ENCODE assay signal across 23 cellular contexts in genomic region chr3:77935418-77935817, GRCh38.
DNase-seq lines count a peak whose midpoint lies in the region; ATAC-seq and TF ChIP-seq lines count a peak whose summit lies in the region.
"Had no signal": no experiment of that assay in that cellular context is flagged by ENCODE, and none has a peak within 500 bp of the region (broad histone marks: within the 10 kb centered on the region; RNA-seq: fewer than 3 reads in every experiment).

No MANE protein-coding gene starts in this region.

- H3K79me2 ChIP-seq in ACC112 (ENCODE audit: control insufficient read depth, insufficient read depth, low read length, unreplicated experiment) (no peaks in the 10 kb centered on the region), Karpas-422 (ENCODE audit: low read length) (no peaks in the 10 kb centered on the region)

- H3K27ac Mint-ChIP-seq in endodermal cell, result no peak overlapping the region
- H3K27ac Mint-ChIP-seq: CD8-positive, alpha-beta memory T cell had no signal

- TF ChIP-seq CTCF in foreskin keratinocyte (conservative IDR thresholded peaks at IDR 0.05), result no peak
- TF ChIP-seq CTCF in endodermal cell (conservative IDR thresholded peaks at IDR 0.05), result no peak
- TF ChIP-seq CTCF in left lung (IDR thresholded peaks at IDR 0.05), result no peak

- H3K9me2 ChIP-seq in Karpas-422 (replicated peaks; ENCODE audit: insufficient read depth, low read length), result no peaks in the 10 kb centered on the region

- H3K4me1 ChIP-seq in ACC112 (ENCODE audit: control insufficient read depth, insufficient read depth, low read length, unreplicated experiment) (no peaks in the 10 kb centered on the region), Karpas-422 (ENCODE audit: low read length) (peaks cover 8% of the 10 kb centered on the region), foreskin keratinocyte (peaks cover 12% of the 10 kb centered on the region), endodermal cell (ENCODE audit: control insufficient read depth, insufficient read depth, low read length) (no peaks in the 10 kb centered on the region), left lung (no peaks in the 10 kb centered on the region)

- H3K27ac ChIP-seq in ACC112 (ENCODE audit: low read depth, low read length) (no peak overlapping the region), Karpas-422 (ENCODE audit: low read length) (no peak overlapping the region), foreskin keratinocyte (no peak overlapping the region), endodermal cell (ENCODE audit: low read depth, low read length) (no peak overlapping the region), left lung (no peak overlapping the region)
- H3K27ac ChIP-seq: C4-2B, SK-N-MC had no signal

- H3K9me3 Mint-ChIP-seq in endodermal cell, result no peaks in the 10 kb centered on the region

- intact Hi-C loops in left lung (cut with DNase I), result no loop called here

- peaks cover 3% of the 10 kb centered on the region for H3K4me1 Mint-ChIP-seq in endodermal cell
- H3K4me1 Mint-ChIP-seq: CD8-positive, alpha-beta memory T cell had no signal

- ATAC-seq in foreskin keratinocyte, result peak; percentile 99
- no peak for ATAC-seq in GM18870 (IDR thresholded peaks at IDR 0.05; ENCODE audit: unreplicated experiment)
- ATAC-seq in GM18858 (IDR thresholded peaks at IDR 0.05; ENCODE audit: unreplicated experiment), result no peak
- ATAC-seq in left lung, result no peak

- no peak overlapping the region for H3K4me2 ChIP-seq in Karpas-422 (ENCODE audit: low read depth, low read length, poor library complexity, severe bottlenecking)

- H3K9me3 ChIP-seq in Karpas-422 (ENCODE audit: low read length) (no peaks in the 10 kb centered on the region; the same call in none of the 2 replicates), endodermal cell (ENCODE audit: control insufficient read depth, low read length) (no peaks in the 10 kb centered on the region), left lung (no peaks in the 10 kb centered on the region)

- H2AFZ ChIP-seq in ACC112 (ENCODE audit: low read length, unreplicated experiment) (peak overlapping the region; percentile 3), Karpas-422 (ENCODE audit: low read length) (peak overlapping the region; percentile 65; the same call in 1 of the 2 replicates)

- no peak overlapping the region for H3K9ac ChIP-seq in Karpas-422 (ENCODE audit: low read length)
- no peak overlapping the region for H3K9ac ChIP-seq in endodermal cell (ENCODE audit: extremely low read depth, low read length, poor library complexity, severe bottlenecking)

- no peak overlapping the region for H3K4me3 Mint-ChIP-seq in endodermal cell
- H3K4me3 Mint-ChIP-seq: CD8-positive, alpha-beta memory T cell had no signal

- WGBS in endodermal cell (ENCODE audit: insufficient coverage in 1 of 2, insufficient read length in 1 of 2), 2 experiments, result 100% methylated on average over 1 of the region's 1 CpG; no CpG with 5 or more reads in 1 of the 2 experiments

- no peak overlapping the region for H3K4me3 ChIP-seq in ACC112 (ENCODE audit: low read depth, low read length)
- H3K4me3 ChIP-seq in Karpas-422 (ENCODE audit: low read length), result no peak overlapping the region
- no peak overlapping the region for H3K4me3 ChIP-seq in endodermal cell (ENCODE audit: low read length)
- H3K4me3 ChIP-seq in left lung, result no peak overlapping the region
- H3K4me3 ChIP-seq: SK-N-MC had no signal

- H3K36me3 ChIP-seq in ACC112 (ENCODE audit: insufficient read depth, low read length) (no peaks in the 10 kb centered on the region), Karpas-422 (ENCODE audit: insufficient read depth, low read length) (peaks cover 6% of the 10 kb centered on the region; the same call in 1 of the 2 replicates), endodermal cell (ENCODE audit: control insufficient read depth, insufficient read depth, low read length) (no peaks in the 10 kb centered on the region), left lung (no peaks in the 10 kb centered on the region)

- DNase-seq in Karpas-422 (no peak), SW480 (ENCODE audit: low spot score) (peak; percentile 82), foreskin keratinocyte (peak; percentile 71 to 85), endodermal cell (no peak), left lung (no peak)
- DNase-seq: 8988T; CD8-positive, alpha-beta memory T cell; DMS79; H7; NCI-H1105; NCI-H146; NCI-H2029; NCI-H2171; NCI-H345; NCI-H524; NCI-H82; OCI-M1; SHP77 treated with DMSO at 0.1 percent for 48 hours had no signal

- no peaks in the 10 kb centered on the region for H3K27me3 Mint-ChIP-seq in endodermal cell (ENCODE audit: insufficient read depth)
- H3K27me3 Mint-ChIP-seq: CD8-positive, alpha-beta memory T cell had no signal

- no peaks in the 10 kb centered on the region for H4K20me1 ChIP-seq in Karpas-422 (ENCODE audit: insufficient read depth, low read depth, low read length)

- H3K36me3 Mint-ChIP-seq in endodermal cell (ENCODE audit: low read depth), result no peaks in the 10 kb centered on the region
- H3K36me3 Mint-ChIP-seq: CD8-positive, alpha-beta memory T cell had no signal

- H3K27me3 ChIP-seq in ACC112 (ENCODE audit: insufficient read depth, low read length) (no peaks in the 10 kb centered on the region), Karpas-422 (ENCODE audit: low read length) (no peaks in the 10 kb centered on the region), foreskin keratinocyte (no peaks in the 10 kb centered on the region), endodermal cell (ENCODE audit: control insufficient read depth, insufficient read depth, low read length, poor library complexity, severe bottlenecking) (no peaks in the 10 kb centered on the region), left lung (no peaks in the 10 kb centered on the region)

Comparison
In these comparisons a context has a peak if more than half of its experiments do, and no peak if none do; other contexts are left out.
1. DNase-seq: peak in SW480 (single experiment) and foreskin keratinocyte (2 of 2); none in Karpas-422 (single experiment), endodermal cell (single experiment) and left lung (0 of 2).